In genomic region chr14:105490318-105490571, GRCh38 we compare ENCODE assay signal across 9 cellular contexts. TPM values are rescaled to one million over a fixed set of nuclear protein-coding genes. Genes with fewer than 3 reads are reported as not detected.
DNase-seq lines count a peak whose midpoint lies in the region; ATAC-seq, FAIRE-seq and TF ChIP-seq lines count a peak whose summit lies in the region.
"Had no signal": no experiment of that assay in that cellular context is flagged by ENCODE, and none has a peak within 500 bp of the region (broad histone marks: within the 10 kb centered on the region; RNA-seq: fewer than 3 reads in every experiment).

No MANE protein-coding gene starts in this region.

- no TSS peak for BruUV-seq in HCT116 (replicated peaks; lab: Mats Ljungman, UMichigan)

- RAD21 ChIA-PET in HCT116 (lab: Charles Lee; ENCODE audit: low non-redundant PET in 1 of 2, low total read pairs in 2 of 2, uncharacterized antibody in 2 of 2, unreplicated experiment in 2 of 2), result interaction anchor here (0.7 to 1.9 kb wide), 7 partner anchors 9 to 119 kb away, joined by 3 to 16 read pairs (median 5); no protein-coding TSS in a partner anchor

- no peak for TF ChIP-seq RAD21 in HCT116 (IDR thresholded peaks at IDR 0.05; ENCODE audit: low read depth)

- H3K9me3 ChIP-seq in CD4-positive, alpha-beta T cell (ENCODE audit: control insufficient read depth, low read length), result no peaks in the 10 kb centered on the region
- H3K9me3 ChIP-seq in HCT116 (ENCODE audit: control insufficient read depth in 1 of 2, insufficient read depth in 1 of 2, low read depth in 1 of 2, low read length in 2 of 2) (no peaks in the 10 kb centered on the region), SU-DHL-6 (ENCODE audit: insufficient read depth, low read length) (no peaks in the 10 kb centered on the region), heart right ventricle (no peaks in the 10 kb centered on the region), small intestine (ENCODE audit: control insufficient read depth, low read depth) (no peaks in the 10 kb centered on the region)

- CTCF ChIA-PET in CD4-positive, alpha-beta T cell (lab: Charles Lee), result interaction anchor here (0.7 to 6.3 kb wide), 22 partner anchors 9 to 176 kb away, joined by 3 to 155 read pairs (median 5); partner anchors contain the start of genes CRIP2, PACS2 and TEX22
- CTCF ChIA-PET in HCT116 (lab: Charles Lee), result interaction anchor here (0.7 to 2.5 kb wide), 9 partner anchors 9 to 118 kb away, joined by 3 to 77 read pairs (median 4); no protein-coding TSS in a partner anchor

- no peaks in the 10 kb centered on the region for H3K9me3 Mint-ChIP-seq in CD4-positive, alpha-beta T cell
- H3K9me3 Mint-ChIP-seq: nephron had no signal

- peak overlapping the region; percentile 97 for H3K27ac Mint-ChIP-seq in CD4-positive, alpha-beta T cell

- H3K9me2 ChIP-seq in HCT116 (ENCODE audit: insufficient read depth), result no peaks in the 10 kb centered on the region
- H3K9me2 ChIP-seq in SU-DHL-6 (replicated peaks; ENCODE audit: insufficient read depth, low read length), result no peaks in the 10 kb centered on the region

- peak overlapping the region; percentile 65 to 87 for H3K4me3 ChIP-seq in HCT116 (replicated peaks in 1 of 2; ENCODE audit: low read depth in 1 of 2, low read length in 2 of 2)
- H3K4me3 ChIP-seq in SU-DHL-6 (ENCODE audit: insufficient read depth, low read length, poor library complexity, severe bottlenecking), result peak overlapping the region; percentile 92
- H3K4me3 ChIP-seq in heart right ventricle, result peak overlapping the region; percentile 47 to 89 (median 72)
- peak overlapping the region; percentile 59 to 62 for H3K4me3 ChIP-seq in small intestine (ENCODE audit: low read depth in 1 of 2, low read length in 2 of 2)

- peaks cover 12% of the 10 kb centered on the region for H3K36me3 Mint-ChIP-seq in CD4-positive, alpha-beta T cell (ENCODE audit: low read depth)

- H3K27me3 ChIP-seq in CD4-positive, alpha-beta T cell (ENCODE audit: control insufficient read depth, insufficient read depth, low read length), result no peaks in the 10 kb centered on the region
- no peaks in the 10 kb centered on the region for H3K27me3 ChIP-seq in HCT116 (ENCODE audit: insufficient read depth, low read length)
- no peaks in the 10 kb centered on the region for H3K27me3 ChIP-seq in SU-DHL-6 (ENCODE audit: low read length)
- H3K27me3 ChIP-seq in heart right ventricle, result peaks cover 0 to 23% (median 0%) of the 10 kb centered on the region in 7 donors
- H3K27me3 ChIP-seq in small intestine (ENCODE audit: control insufficient read depth in 2 of 2, insufficient read depth in 2 of 2, low read length in 2 of 2), result no peaks in the 10 kb centered on the region

- no peak for TF ChIP-seq POLR2A in HCT116 (IDR thresholded peaks at IDR 0.05; ENCODE audit: borderline replicate concordance, extremely low read depth, insufficient read depth, insufficient read length)

- peaks cover 5% of the 10 kb centered on the region; the same call in 1 of the 2 replicates for H3F3A ChIP-seq in SU-DHL-6 (ENCODE audit: insufficient read depth)

- H3K4me2 ChIP-seq in HCT116 (ENCODE audit: low read length) (peak overlapping the region; percentile 99), SU-DHL-6 (ENCODE audit: low read depth, low read length, poor library complexity, severe bottlenecking) (peak overlapping the region; percentile 84)

- no peaks in the 10 kb centered on the region; the same call in 1 of the 2 replicates for H4K20me1 ChIP-seq in HCT116 (ENCODE audit: insufficient read depth)
- no peaks in the 10 kb centered on the region for H4K20me1 ChIP-seq in SU-DHL-6 (ENCODE audit: low read depth, low read length)

- POLR2A ChIA-PET in CD4-positive, alpha-beta T cell (lab: Charles Lee), result interaction anchor here (0.7 to 3.9 kb wide), 18 partner anchors 11 to 690 kb away, joined by 3 to 154 read pairs (median 8); partner anchors contain the start of genes BRF1, CLBA1, GPR132 and PACS2
- POLR2A ChIA-PET in HCT116 (lab: Charles Lee), result interaction anchor here (1.3 to 3.1 kb wide), 3 partner anchors 9 to 119 kb away, joined by 3 to 29 read pairs (median 10); no protein-coding TSS in a partner anchor

- ATAC-seq in CD4-positive, alpha-beta T cell (ENCODE audit: poor library complexity), result peak; percentile 1
- peak; percentile 0 for ATAC-seq in HCT116
- ATAC-seq in heart right ventricle, result no peak

- H3K4me1 ChIP-seq in HCT116 (ENCODE audit: control insufficient read depth in 1 of 2, insufficient read depth in 2 of 2, low read length in 2 of 2) (peaks cover 20 to 53% of the 10 kb centered on the region in 2 experiments), heart right ventricle (peaks cover 36 to 70% (median 59%) of the 10 kb centered on the region in 9 donors), small intestine (ENCODE audit: control insufficient read depth in 2 of 2, insufficient read depth in 1 of 2, low read depth in 1 of 2, low read length in 1 of 2) (no peaks in the 10 kb centered on the region)

- H3K9ac ChIP-seq in HCT116 (ENCODE audit: low read length) (peak overlapping the region; percentile 97), SU-DHL-6 (ENCODE audit: low read length) (peak overlapping the region; percentile 91)

- intact Hi-C loops in CD4-positive, alpha-beta T cell (cut with DNase I, micrococcal nuclease), result loop anchor here (1.0 to 10.0 kb wide), 10 partner anchors 8 to 695 kb away; partner anchors contain the start of genes AKT1 (in 1 of the 2), GPR132 (in 1 of the 2), PACS2 (in 1 of the 2) and TEX22 (in 1 of the 2)
- intact Hi-C loops in HCT116 (cut with micrococcal nuclease) (loop anchor here (5.0 kb wide), 1 partner anchor 37 kb away; the partner anchor contains the start of gene TMEM121), heart right ventricle (cut with DNase I) (loop anchor here in 5 of 10 donors (1.0 to 5.0 kb wide), 7 partner anchors 19 to 119 kb away; partner anchors contain the start of gene TMEM121 (in 2 of the 5))

- WGBS in heart right ventricle, 2 donors, result 0% methylated on average over 28 to 31 of the region's 31 CpGs
- 0% methylated on average over 9 to 31 of the region's 31 CpGs for WGBS in small intestine, 3 donors

- H3K79me2 ChIP-seq in HCT116 (ENCODE audit: insufficient read depth, low read length) (peaks cover 18% of the 10 kb centered on the region), SU-DHL-6 (ENCODE audit: insufficient read depth, low read length) (no peaks in the 10 kb centered on the region)

- no peak for FAIRE-seq in small intestine (lab: Jason Lieb, UNC)

- no peak for DNase-seq in CD4-positive, alpha-beta T cell
- DNase-seq in HCT116 (ENCODE audit: low read depth, low spot score) (no peak), heart right ventricle (peak in 1 of 2 donors; percentile 65), small intestine (no peak), NCI-H1092 (lab: John Stamatoyannopoulos, UW) (no peak), UCSD-AML1 (lab: John Stamatoyannopoulos, UW; ENCODE audit: unreplicated experiment) (no peak), Ammon's horn (ENCODE audit: low spot score) (no peak)

- H3K4me3 Mint-ChIP-seq in CD4-positive, alpha-beta T cell, result peak overlapping the region; percentile 30

- H3K27ac ChIP-seq in CD4-positive, alpha-beta T cell (ENCODE audit: low read depth, low read length), result peak overlapping the region; percentile 87
- H3K27ac ChIP-seq in HCT116 (ENCODE audit: low read depth, low read length) (peak overlapping the region; percentile 100), SU-DHL-6 (ENCODE audit: low read depth, low read length) (peak overlapping the region; percentile 81), heart right ventricle (peak overlapping the region; percentile 86 to 100 (median 96)), small intestine (ENCODE audit: low read depth in 1 of 2, low read length in 1 of 2) (peak overlapping the region; percentile 95 to 96)

- 0 out of 4 replicates have a peak, but pooled peaks cover 0 to 3% of the 10 kb centered on the region in 2 experiments for H3K36me3 ChIP-seq in HCT116 (ENCODE audit: control insufficient read depth in 1 of 2, insufficient read depth in 2 of 2, low read length in 2 of 2)
- H3K36me3 ChIP-seq in SU-DHL-6 (ENCODE audit: low read length), result no peaks in the 10 kb centered on the region
- peaks cover 0 to 5% (median 0%) of the 10 kb centered on the region in 9 donors for H3K36me3 ChIP-seq in heart right ventricle
- H3K36me3 ChIP-seq in small intestine (ENCODE audit: control insufficient read depth in 2 of 2, insufficient read depth in 2 of 2, low read length in 2 of 2), result no peaks in the 10 kb centered on the region

- H3K4me1 Mint-ChIP-seq in CD4-positive, alpha-beta T cell (ENCODE audit: low read depth), result peaks cover 26% of the 10 kb centered on the region

- no peaks in the 10 kb centered on the region for H3K27me3 Mint-ChIP-seq in CD4-positive, alpha-beta T cell

- H2AFZ ChIP-seq in HCT116 (ENCODE audit: low read depth, low read length, poor library complexity, severe bottlenecking) (no peak overlapping the region), SU-DHL-6 (ENCODE audit: low read depth, low read length, severe bottlenecking) (peak overlapping the region; percentile 84)

- TF ChIP-seq CTCF in CD4-positive, alpha-beta T cell (IDR thresholded peaks at IDR 0.05), result no peak
- no peak for TF ChIP-seq CTCF in HCT116 (IDR thresholded peaks at IDR 0.05 in 2 of 3, conservative IDR thresholded peaks at IDR 0.05 in 1 of 3; ENCODE audit: borderline replicate concordance in 1 of 3, insufficient read depth in 1 of 3, low read depth in 2 of 3, low read length in 2 of 3)
- TF ChIP-seq CTCF in SU-DHL-6 (IDR thresholded peaks at IDR 0.05; ENCODE audit: insufficient read depth, low read length, poor library complexity, severe bottlenecking), result no peak
- TF ChIP-seq CTCF in heart right ventricle (IDR thresholded peaks at IDR 0.05), result no peak

RNA-seq across cellular contexts. Expression of gene TEDC1, which starts 0.8 kb away (rescaled TPM):
- total RNA-seq in CD4-positive, alpha-beta T cell, result 100 to 1,000 TPM; 102 to 108 TPM
- total RNA-seq in HCT116 (2021; ENCODE audit: unreplicated experiment), result 40.4 TPM
- polyA plus RNA-seq in HCT116 (2012), result 30.8 and 33.5 TPM in 2 replicates
- 1 to 10 TPM; 2.3 to 5.2 (median 4.2) TPM for total RNA-seq in heart right ventricle
- polyA plus RNA-seq in heart right ventricle, result 10 to 100 TPM in 1 of 2 donors, 1 to 10 TPM in 1; 8.4 to 10.0 TPM
- 10 to 100 TPM; 23.8 to 28.0 (median 23.9) TPM for polyA plus RNA-seq in small intestine

RNA-seq across cellular contexts. Expression of gene CRIP1, which starts 3.6 kb away (rescaled TPM):
- total RNA-seq in CD4-positive, alpha-beta T cell, result 100 to 1,000 TPM; 250 to 258 TPM
- total RNA-seq in HCT116 (2021; ENCODE audit: unreplicated experiment) (260 TPM), heart right ventricle (100 to 1,000 TPM in 1 of 10 donors, 10 to 100 TPM in 9; 34.0 to 131 (median 51.0) TPM)
- 613 and 656 TPM in 2 replicates for polyA plus RNA-seq in HCT116 (2012)
- polyA plus RNA-seq in heart right ventricle (100 to 1,000 TPM; 149 to 170 TPM), small intestine (1,000 to 10,000 TPM in 1 of 3 donors, 100 to 1,000 TPM in 2; 150 to 3,839 (median 623) TPM)

RNA-seq across cellular contexts. Expression of gene CRIP2, which starts 15.6 kb away (rescaled TPM):
- total RNA-seq in CD4-positive, alpha-beta T cell, result 10 to 100 TPM; 62.5 to 68.3 TPM
- total RNA-seq in HCT116 (2021; ENCODE audit: unreplicated experiment), result 31.1 TPM
- 37.8 and 43.3 TPM in 2 replicates for polyA plus RNA-seq in HCT116 (2012)
- total RNA-seq in heart right ventricle, result 1,000 to 10,000 TPM in 3 of 10 donors, 100 to 1,000 TPM in 7; 731 to 1,223 (median 884) TPM
- 1,000 to 10,000 TPM; 1,120 to 1,194 TPM for polyA plus RNA-seq in heart right ventricle
- polyA plus RNA-seq in small intestine, result 100 to 1,000 TPM in 1 of 3 donors, 10 to 100 TPM in 1, 1 to 10 TPM in 1; 8.9 to 137 (median 45.1) TPM

RNA-seq across cellular contexts. Expression of gene TMEM121, which starts 36.1 kb away (rescaled TPM):
- total RNA-seq in CD4-positive, alpha-beta T cell, result 1 to 10 TPM; 1.6 to 1.7 TPM
- 5.5 TPM for total RNA-seq in HCT116 (2021; ENCODE audit: unreplicated experiment)
- 3.4 and 4.6 TPM in 2 replicates for polyA plus RNA-seq in HCT116 (2012)
- total RNA-seq in heart right ventricle, result 1 to 10 TPM in 8 of 10 donors, under 1 TPM in 2; 0.93 to 2.3 (median 1.7) TPM
- 1 to 10 TPM; 1.3 to 2.6 TPM for polyA plus RNA-seq in heart right ventricle
- 1 to 10 TPM in 1 of 3 donors, not detected in 2; 2.0 TPM for polyA plus RNA-seq in small intestine

Comparison
In these comparisons a context has a peak if more than half of its experiments do, and no peak if none do; other contexts are left out.
1. ATAC-seq: peak in CD4-positive, alpha-beta T cell (single experiment) and HCT116 (single experiment); none in heart right ventricle (0 of 8).
2. RNA of gene CRIP2, which starts 15.6 kb away (total RNA-seq): 731 to 1,223 TPM in heart right ventricle; 62.5 to 68.3 TPM in CD4-positive, alpha-beta T cell and 31.1 TPM in HCT116 (single experiment); every median in the first group is over 10 times any median in the second.
3. Peak in every context shown above with its lines, with median percentiles within 50 percentile points of each other: H3K27ac ChIP-seq and H3K4me3 ChIP-seq.